8 cellular contexts compared by ENCODE assay signal in genomic region chr4:114386637-114387233, GRCh38.
DNase-seq lines count a peak whose midpoint lies in the region; ATAC-seq and TF ChIP-seq lines count a peak whose summit lies in the region.

No MANE protein-coding gene starts in this region.

- H3K36me3 ChIP-seq in MM.1S (replicated peaks; ENCODE audit: insufficient read depth, low read length) (no peaks in the 10 kb centered on the region), brain microvascular endothelial cell (replicated peaks) (no peaks in the 10 kb centered on the region)

- H3K9me3 Mint-ChIP-seq in activated T-cell treated with anti-CD3 and anti-CD28 coated beads, Interleukin-2, amount 50 U/mL, for 24 hours: no peaks in the 10 kb centered on the region

- no peak overlapping the region for H3K27ac Mint-ChIP-seq in activated T-cell treated with anti-CD3 and anti-CD28 coated beads, Interleukin-2, amount 50 U/mL, for 24 hours

- H3K4me3 ChIP-seq in AG04449 (ENCODE audit: low read depth, low read length) (no peak overlapping the region), MM.1S (ENCODE audit: low read length) (no peak overlapping the region), brain microvascular endothelial cell (ENCODE audit: low read depth, low read length) (no peak overlapping the region)

- no peaks in the 10 kb centered on the region for H3K79me2 ChIP-seq in MM.1S (ENCODE audit: low read length)

- no peaks in the 10 kb centered on the region for H4K20me1 ChIP-seq in MM.1S (ENCODE audit: insufficient read depth, low read length)

- no peak overlapping the region for H3K4me3 Mint-ChIP-seq in activated T-cell treated with anti-CD3 and anti-CD28 coated beads, Interleukin-2, amount 50 U/mL, for 24 hours

- H3K9me3 ChIP-seq in MM.1S (replicated peaks; ENCODE audit: insufficient read depth, low read length): no peaks in the 10 kb centered on the region

- no peaks in the 10 kb centered on the region for H3K36me3 Mint-ChIP-seq in activated T-cell treated with anti-CD3 and anti-CD28 coated beads, Interleukin-2, amount 50 U/mL, for 24 hours (ENCODE audit: low read depth)

- no peaks in the 10 kb centered on the region for H3K9me2 ChIP-seq in MM.1S (replicated peaks; ENCODE audit: insufficient read depth, low read length)

- CTCF ChIA-PET in AG04449 (lab: Yijun Ruan, JAX) (interaction anchor here (0.9 to 3.0 kb wide), 5 partner anchors 276 to 317 kb away, joined by 3 to 36 read pairs (median 3); no protein-coding TSS in a partner anchor), GM10248 (lab: Yijun Ruan, JAX) (interaction anchor here (1.7 to 3.2 kb wide), 4 partner anchors 272 to 312 kb away, joined by 6 to 24 read pairs (median 12); no protein-coding TSS in a partner anchor)

- H3F3A ChIP-seq in MM.1S (ENCODE audit: insufficient read depth, low read length): no peaks in the 10 kb centered on the region

- H3K4me1 ChIP-seq in MM.1S (ENCODE audit: low read length): no peaks in the 10 kb centered on the region

- H3K27ac ChIP-seq in MM.1S (ENCODE audit: low read length) (no peak overlapping the region), brain microvascular endothelial cell (no peak overlapping the region)

- no peak overlapping the region for H3K9ac ChIP-seq in MM.1S (ENCODE audit: low read length)

- H3K4me1 Mint-ChIP-seq in activated T-cell treated with anti-CD3 and anti-CD28 coated beads, Interleukin-2, amount 50 U/mL, for 24 hours (ENCODE audit: low read depth): no peaks in the 10 kb centered on the region

- H3K27me3 Mint-ChIP-seq in activated T-cell treated with anti-CD3 and anti-CD28 coated beads, Interleukin-2, amount 50 U/mL, for 24 hours: peaks cover 8% of the 10 kb centered on the region

- no peak overlapping the region for H3K4me2 ChIP-seq in MM.1S (ENCODE audit: low read depth, low read length)

- H3K27me3 ChIP-seq in MM.1S (replicated peaks; ENCODE audit: insufficient read depth, low read length) (no peaks in the 10 kb centered on the region), brain microvascular endothelial cell (replicated peaks) (no peaks in the 10 kb centered on the region)

- in situ Hi-C loops in brain microvascular endothelial cell (cut with HindIII; ENCODE audit: low pct_ligation_motif_present, low sequenced_read_pairs): no loop called here

- no peak for ATAC-seq in HG03095 (IDR thresholded peaks at IDR 0.05; ENCODE audit: unreplicated experiment)
- no peak for ATAC-seq in HG03457 (IDR thresholded peaks at IDR 0.05; ENCODE audit: unreplicated experiment)

- TF ChIP-seq CTCF in AG04449 (IDR thresholded peaks at IDR 0.05; ENCODE audit: insufficient read depth, low read length, missing control alignments) (peak; percentile 55), GM10248 (IDR thresholded peaks at IDR 0.05; ENCODE audit: control extremely low read depth, extremely low read depth, low read depth, missing control alignments) (peak; percentile 56), MM.1S (IDR thresholded peaks at IDR 0.05; ENCODE audit: low read length) (peak; percentile 73), brain microvascular endothelial cell (IDR thresholded peaks at IDR 0.05; ENCODE audit: low read depth, low read length, missing control alignments) (peak; percentile 57)

- no peak overlapping the region for H2AFZ ChIP-seq in MM.1S (ENCODE audit: low read length)

- POLR2A ChIA-PET in AG04449 (lab: Yijun Ruan, JAX) (no interaction called here), GM10248 (lab: Yijun Ruan, JAX) (no interaction called here)

- DNase-seq in AG04449 (ENCODE audit: low read depth, low spot score): no peak
- DNase-seq in GM10248 (ENCODE audit: extremely low spot score): peak; percentile 20
- DNase-seq in MM.1S: peak; percentile 26
- DNase-seq in brain microvascular endothelial cell: peak; percentile 39
- peak; percentile 56 to 68 for DNase-seq in lung microvascular endothelial cell (ENCODE audit: low read depth in 2 of 2)
- DNase-seq in activated T-cell treated with anti-CD3 and anti-CD28 coated beads, Interleukin-2, amount 50 U/mL, for 24 hours: no peak

Comparison
In these comparisons a context has a peak if more than half of its experiments do, and no peak if none do; other contexts are left out.
1. DNase-seq: peak in GM10248 (single experiment), MM.1S (single experiment), brain microvascular endothelial cell (single experiment) and lung microvascular endothelial cell (2 of 2); none in AG04449 (single experiment) and activated T-cell treated with anti-CD3 and anti-CD28 coated beads, Interleukin-2, amount 50 U/mL, for 24 hours (single experiment).
2. Peak in every context shown above with its lines, with median percentiles within 50 percentile points of each other: CTCF ChIP-seq.